ENCODE assay signal across 13 cellular contexts in genomic region chr11:6586434-6587359, GRCh38. TPM values are rescaled to one million over a fixed set of nuclear protein-coding genes. Genes with fewer than 3 reads are reported as not detected.
DNase-seq lines count a peak whose midpoint lies in the region; ATAC-seq and TF ChIP-seq lines count a peak whose summit lies in the region.
"Had no signal": no experiment of that assay in that cellular context is flagged by ENCODE, and none has a peak within 500 bp of the region (broad histone marks: within the 10 kb centered on the region; RNA-seq: fewer than 3 reads in every experiment).

No MANE protein-coding gene starts in this region.

- H3K27me3 Mint-ChIP-seq in activated naive CD4-positive, alpha-beta T cell treated with anti-CD3 and anti-CD28 coated beads for 36 hours (ENCODE audit: low read depth), result no peaks in the 10 kb centered on the region
- H3K27me3 Mint-ChIP-seq in MCF 10A (ENCODE audit: insufficient read depth, unreplicated experiment), result no peaks in the 10 kb centered on the region

- BruUV-seq in MCF 10A (replicated peaks; lab: Mats Ljungman, UMichigan), result no TSS peak

- intact Hi-C loops in Right ventricle myocardium superior (cut with DNase I) (no loop called here), MCF 10A (cut with micrococcal nuclease) (no loop called here)
- intact Hi-C loops in activated naive CD4-positive, alpha-beta T cell treated with anti-CD3 and anti-CD28 coated beads for 36 hours (cut with micrococcal nuclease), result no loop called here

- DNase-seq in Right ventricle myocardium superior (peak; percentile 76), right atrium auricular region (ENCODE audit: low spot score) (no peak), lung (ENCODE audit: low spot score) (peak; percentile 25), Kasumi-1 (lab: John Stamatoyannopoulos, UW) (no peak), MCF 10A (ENCODE audit: unreplicated experiment) (no peak)
- DNase-seq in activated naive CD4-positive, alpha-beta T cell treated with anti-CD3 and anti-CD28 coated beads for 36 hours, result no peak
- DNase-seq: HFFc6, IMR-90, lower lobe of right lung, NCI-H187 treated with DMSO at 0.1 percent for 48 hours had no signal

- no peak overlapping the region for H3K4me3 Mint-ChIP-seq in activated naive CD4-positive, alpha-beta T cell treated with anti-CD3 and anti-CD28 coated beads for 36 hours
- H3K4me3 Mint-ChIP-seq in MCF 10A (ENCODE audit: unreplicated experiment), result no peak overlapping the region
- H3K4me3 Mint-ChIP-seq: HFFc6 had no signal

- peaks cover 34% of the 10 kb centered on the region for H3K36me3 Mint-ChIP-seq in activated naive CD4-positive, alpha-beta T cell treated with anti-CD3 and anti-CD28 coated beads for 36 hours (ENCODE audit: low read depth)
- peaks cover 3% of the 10 kb centered on the region for H3K36me3 Mint-ChIP-seq in MCF 10A (ENCODE audit: insufficient read depth, unreplicated experiment)

- H3K9me3 ChIP-seq in right atrium auricular region (peaks cover 5 to 27% of the 10 kb centered on the region in 2 donors), lung (ENCODE audit: control insufficient read depth in 2 of 2, insufficient read depth in 1 of 2, low read length in 1 of 2) (peaks cover 0 to 2% of the 10 kb centered on the region in 2 donors)

- CTCF ChIA-PET in activated naive CD4-positive, alpha-beta T cell treated with anti-CD3 and anti-CD28 coated beads for 36 hours (lab: Charles Lee), result interaction anchor here (0.7 to 1.2 kb wide), 4 partner anchors 41 to 224 kb away, joined by 3 to 4 read pairs (median 3); no protein-coding TSS in a partner anchor
- CTCF ChIA-PET in MCF 10A (lab: Yijun Ruan, JAX), result interaction anchor here (0.8 to 1.1 kb wide), 2 partner anchors 56 to 97 kb away, joined by 3 read pairs; partner anchors contain the start of gene MRPL17

- ATAC-seq in Right ventricle myocardium superior (ENCODE audit: poor library complexity) (peak; percentile 86), lung (ENCODE audit: insufficient read depth, low FRiP score) (peak; percentile 2), GM21515 (IDR thresholded peaks at IDR 0.05; ENCODE audit: unreplicated experiment) (no peak)

- no peaks in the 10 kb centered on the region for H3K27me3 ChIP-seq in right atrium auricular region
- H3K27me3 ChIP-seq in lung (ENCODE audit: control insufficient read depth, insufficient read depth), result no peaks in the 10 kb centered on the region
- H3K27me3 ChIP-seq: BLaER1 had no signal

- H3K36me3 ChIP-seq in right atrium auricular region (peaks cover 4% of the 10 kb centered on the region), lung (ENCODE audit: control insufficient read depth in 2 of 2, insufficient read depth in 2 of 2, low read length in 2 of 2) (peaks cover 0 to 1% of the 10 kb centered on the region in 2 donors)
- H3K36me3 ChIP-seq: lower lobe of right lung had no signal

- POLR2A ChIA-PET in MCF 10A (lab: Yijun Ruan, JAX), result interaction anchor here (0.7 to 1.3 kb wide), 3 partner anchors 13 to 82 kb away, joined by 3 to 5 read pairs (median 4); partner anchors contain the start of genes ILK and RRP8

- TF ChIP-seq CTCF in right atrium auricular region (IDR thresholded peaks at IDR 0.05) (no peak), lung (IDR thresholded peaks at IDR 0.05; ENCODE audit: control extremely low read depth, extremely low read depth) (no peak), MCF 10A (IDR thresholded peaks at IDR 0.05; ENCODE audit: unreplicated experiment) (no peak)

- H3K4me1 Mint-ChIP-seq in activated naive CD4-positive, alpha-beta T cell treated with anti-CD3 and anti-CD28 coated beads for 36 hours (ENCODE audit: low read depth), result no peaks in the 10 kb centered on the region
- no peaks in the 10 kb centered on the region for H3K4me1 Mint-ChIP-seq in MCF 10A (ENCODE audit: insufficient read depth, unreplicated experiment)

- WGBS in lung, 2 donors, result 93 to 95% methylated on average over 25 of the region's 25 CpGs

- H3K27ac ChIP-seq in right atrium auricular region (no peak overlapping the region), angular gyrus (ENCODE audit: low read depth, low read length) (peak overlapping the region; percentile 25), lung (ENCODE audit: low read depth in 1 of 2, low read length in 1 of 2) (no peak overlapping the region)
- H3K27ac ChIP-seq: BLaER1, lower lobe of right lung had no signal

- peaks cover 24% of the 10 kb centered on the region for H3K9me3 Mint-ChIP-seq in activated naive CD4-positive, alpha-beta T cell treated with anti-CD3 and anti-CD28 coated beads for 36 hours
- peaks cover 17% of the 10 kb centered on the region for H3K9me3 Mint-ChIP-seq in MCF 10A (ENCODE audit: unreplicated experiment)

- no peak overlapping the region for H3K27ac Mint-ChIP-seq in activated naive CD4-positive, alpha-beta T cell treated with anti-CD3 and anti-CD28 coated beads for 36 hours
- H3K27ac Mint-ChIP-seq in MCF 10A (ENCODE audit: low read depth, unreplicated experiment), result no peak overlapping the region
- H3K27ac Mint-ChIP-seq: HFFc6 had no signal

- H3K4me3 ChIP-seq in right atrium auricular region (peak overlapping the region in 1 of 2 donors; percentile 18), lung (no peak overlapping the region)
- H3K4me3 ChIP-seq: BLaER1, lower lobe of right lung had no signal

- H3K4me1 ChIP-seq in right atrium auricular region (no peaks in the 10 kb centered on the region), lung (ENCODE audit: control insufficient read depth in 2 of 2, insufficient read depth in 2 of 2, low read length in 2 of 2) (no peaks in the 10 kb centered on the region)
- H3K4me1 ChIP-seq: BLaER1, lower lobe of right lung had no signal

RNA-seq across cellular contexts. Expression of gene RRP8, which starts 16.7 kb away (rescaled TPM):
- total RNA-seq in Right ventricle myocardium superior (19.8 TPM), right atrium auricular region (10 to 100 TPM in 1 of 2 donors, 1 to 10 TPM in 1; 9.7 to 12.2 TPM), lung (10 to 100 TPM; 15.0 to 19.1 TPM), MCF 10A (2022) (23.4 and 27.6 TPM in 2 replicates)
- 10 to 100 TPM; 16.2 to 17.4 TPM for polyA plus RNA-seq in lung
- 10 to 100 TPM; 31.9 to 33.5 TPM for total RNA-seq in activated naive CD4-positive, alpha-beta T cell treated with anti-CD3 and anti-CD28 coated beads for 36 hours

RNA-seq across cellular contexts. Expression of gene ILK, which starts 16.9 kb away (rescaled TPM):
- total RNA-seq in Right ventricle myocardium superior (191 TPM), right atrium auricular region (100 to 1,000 TPM; 142 to 193 TPM), lung (100 to 1,000 TPM; 134 to 147 TPM), MCF 10A (2022) (78.9 and 92.3 TPM in 2 replicates)
- 100 to 1,000 TPM in 1 of 2 donors, 10 to 100 TPM in 1; 91.1 to 138 TPM for polyA plus RNA-seq in lung
- total RNA-seq in activated naive CD4-positive, alpha-beta T cell treated with anti-CD3 and anti-CD28 coated beads for 36 hours, result 10 to 100 TPM; 65.2 to 65.7 TPM

RNA-seq across cellular contexts. Expression of gene TAF10, which starts 25.3 kb away (rescaled TPM):
- 83.6 TPM for total RNA-seq in Right ventricle myocardium superior
- total RNA-seq in right atrium auricular region, result 10 to 100 TPM; 26.6 to 54.0 TPM
- 100 to 1,000 TPM in 1 of 2 donors, 10 to 100 TPM in 1; 23.9 to 149 TPM for total RNA-seq in lung
- polyA plus RNA-seq in lung, result 100 to 1,000 TPM; 108 to 126 TPM
- 100 to 1,000 TPM; 151 to 156 TPM for total RNA-seq in activated naive CD4-positive, alpha-beta T cell treated with anti-CD3 and anti-CD28 coated beads for 36 hours
- 157 and 167 TPM in 2 replicates for total RNA-seq in MCF 10A (2022)

RNA-seq across cellular contexts. Expression of gene TPP1, which starts 32.5 kb away (rescaled TPM):
- total RNA-seq in Right ventricle myocardium superior (71.5 TPM), right atrium auricular region (10 to 100 TPM; 48.8 to 83.1 TPM), lung (100 to 1,000 TPM; 124 to 150 TPM), MCF 10A (2022) (26.9 and 46.5 TPM in 2 replicates)
- polyA plus RNA-seq in lung, result 100 to 1,000 TPM in 1 of 2 donors, 10 to 100 TPM in 1; 57.6 to 169 TPM
- 10 to 100 TPM; 25.7 to 28.5 TPM for total RNA-seq in activated naive CD4-positive, alpha-beta T cell treated with anti-CD3 and anti-CD28 coated beads for 36 hours

Comparison
In these comparisons a context has a peak if more than half of its experiments do, and no peak if none do; other contexts are left out.
1. DNase-seq: peak in Right ventricle myocardium superior (single experiment) and lung (single experiment); none in right atrium auricular region (single experiment), activated naive CD4-positive, alpha-beta T cell treated with anti-CD3 and anti-CD28 coated beads for 36 hours (single experiment), Kasumi-1 (0 of 2) and MCF 10A (single experiment).